In the genomic region with DNA sequence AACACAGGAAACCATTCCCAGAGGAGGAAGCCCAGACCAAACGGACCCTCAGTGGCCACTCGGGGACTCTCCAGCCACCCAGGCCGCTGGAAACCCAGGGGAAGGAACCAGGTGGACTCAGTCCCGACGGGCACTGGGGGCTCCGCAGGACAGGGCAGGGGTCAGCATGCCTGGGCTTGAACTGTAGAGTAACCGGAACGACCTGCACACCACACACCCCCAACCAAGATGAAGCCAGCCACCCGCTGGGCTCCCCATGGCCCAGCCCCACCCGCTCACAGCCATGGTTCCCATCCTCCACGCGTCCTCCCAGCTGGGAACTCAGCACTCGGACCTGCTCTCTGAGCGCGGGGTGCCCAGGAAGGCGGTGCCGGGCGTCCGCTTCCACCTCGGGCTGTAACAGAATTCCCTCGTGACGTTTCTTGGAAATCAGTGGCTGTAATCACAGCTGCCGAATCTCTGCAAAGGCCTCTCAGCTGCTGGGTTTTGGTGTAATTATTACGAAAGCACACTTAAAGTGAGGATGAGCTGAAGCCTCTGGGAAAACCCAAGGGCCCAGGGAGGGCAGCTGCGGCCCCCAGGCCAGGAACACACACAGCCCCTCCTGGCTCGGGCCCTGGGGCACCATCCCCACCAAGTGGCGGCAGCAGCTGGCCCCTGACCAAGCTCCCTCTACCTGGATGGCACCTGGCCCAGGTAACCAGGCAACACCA, we compare ENCODE assay signal across 13 cellular contexts. TPM values are rescaled to one million over a fixed set of nuclear protein-coding genes. Genes with fewer than 3 reads are reported as not detected.
A peak's percentile ranks its signal among the peaks of the same experiment; 100 is the strongest.
DNase-seq lines count a peak whose midpoint lies in the region; ATAC-seq and TF ChIP-seq lines count a peak whose summit lies in the region.
"Had no signal": no experiment of that assay in that cellular context is flagged by ENCODE, and none has a peak within 500 bp of the region (broad histone marks: within the 10 kb centered on the region; RNA-seq: fewer than 3 reads in every experiment).

No MANE protein-coding gene starts in this region.

- TF ChIP-seq CTCF in SK-N-SH (IDR thresholded peaks at IDR 0.05) (no peak), left ventricle myocardium inferior (IDR thresholded peaks at IDR 0.05; ENCODE audit: borderline replicate concordance) (no peak), transverse colon (IDR thresholded peaks at IDR 0.05) (no peak)

- WGBS in SK-N-SH (ENCODE audit: low lambda C conversion rate): 82% methylated on average over 16 of the region's 27 CpGs
- WGBS in transverse colon (ENCODE audit: low coverage in 1 of 2), 2 donors: 68% methylated on average over 27 of the region's 27 CpGs; no CpG with 5 or more reads in 1 of the 2 donors

- no peak for TF ChIP-seq POLR2A in transverse colon (IDR thresholded peaks at IDR 0.05)

- peaks cover 88% of the 10 kb centered on the region for H4K20me1 ChIP-seq in SK-N-SH (ENCODE audit: insufficient read depth)

- intact Hi-C loops in left ventricle myocardium inferior (cut with micrococcal nuclease) (no loop called here), transverse colon (cut with DNase I; ENCODE audit: low total_unique reads) (no loop called here)

- H3K9ac ChIP-seq in SK-N-SH: no peak overlapping the region

- TF ChIP-seq EP300 in SK-N-SH (IDR thresholded peaks at IDR 0.05; ENCODE audit: borderline replicate concordance in 1 of 2, low read depth in 1 of 2, low read length in 1 of 2) (no peak), transverse colon (IDR thresholded peaks at IDR 0.05; ENCODE audit: low read depth) (no peak)

- no peak overlapping the region for H3K4me2 ChIP-seq in SK-N-SH

- H3F3A ChIP-seq in SK-N-SH (replicated peaks; ENCODE audit: insufficient read depth): no peaks in the 10 kb centered on the region

- H3K27ac ChIP-seq in SK-N-SH (ENCODE audit: low read depth in 2 of 2, low read length in 1 of 2): no peak overlapping the region
- H3K27ac ChIP-seq in left ventricle myocardium inferior (replicated peaks): no peak overlapping the region
- H3K27ac ChIP-seq in transverse colon: peak overlapping the region; percentile 42 to 63 (median 50)

- H3K4me3 ChIP-seq in SK-N-SH (ENCODE audit: low read depth in 2 of 2, low read length in 1 of 2) (no peak overlapping the region), left ventricle myocardium inferior (no peak overlapping the region), transverse colon (no peak overlapping the region)

- in situ Hi-C loops in transverse colon (cut with MboI; ENCODE audit: low pct_ligation_motif_present in 1 of 4, low pct_unique_long_range_greater_than_20kb in 1 of 4, low sequenced_read_pairs in 3 of 4): no loop called here

- DNase-seq in SK-N-SH (peak; percentile 37), NCI-H345 treated with DMSO at 0.1 percent for 48 hours (lab: John Stamatoyannopoulos, UW; ENCODE audit: unreplicated experiment) (peak; percentile 30), left ventricle myocardium inferior (peak; percentile 31), transverse colon (no peak), activated T-cell treated with anti-CD3 and anti-CD28 coated beads for 4 hours (no peak), RKO (ENCODE audit: low spot score) (no peak)
- DNase-seq: activated CD8-positive, alpha-beta T cell treated with anti-CD3 and anti-CD28 coated beads for 36 hours; activated naive CD8-positive, alpha-beta T cell treated with anti-CD3 and anti-CD28 coated beads, Interleukin-2, amount 10 ng/mL, durations not matched to agents 7 days and 5 days; foreskin fibroblast; GF-D8; stimulated activated CD4-positive, alpha-beta T cell treated with anti-CD3 and anti-CD28 coated beads, Interleukin-12 subunit alpha, Interleukin-12 subunit beta, amount 100 ng/mL, for 4 hours had no signal

- H3K9me2 ChIP-seq in SK-N-SH: no peaks in the 10 kb centered on the region

- H3K9me3 ChIP-seq in SK-N-SH: no peaks in the 10 kb centered on the region
- H3K9me3 ChIP-seq in left ventricle myocardium inferior (replicated peaks): no peaks in the 10 kb centered on the region
- H3K9me3 ChIP-seq in transverse colon: no peaks in the 10 kb centered on the region

- H3K4me1 ChIP-seq in SK-N-SH (ENCODE audit: control insufficient read depth in 1 of 2, insufficient read depth in 2 of 2, low read depth in 1 of 2, low read length in 1 of 2) (peaks cover 0 to 18% of the 10 kb centered on the region in 2 experiments; a peak in 1 of 4 replicates), left ventricle myocardium inferior (peaks cover 84% of the 10 kb centered on the region), transverse colon (peaks cover 13 to 54% (median 36%) of the 10 kb centered on the region in 4 donors)

- H2AFZ ChIP-seq in SK-N-SH (ENCODE audit: low read depth): no peak overlapping the region

- ATAC-seq in SK-N-SH treated with all-trans-retinoic acid at 6 μM for 48 hours (no peak), HG02885 (IDR thresholded peaks at IDR 0.05; ENCODE audit: poor library complexity, unreplicated experiment) (no peak)
- ATAC-seq: activated CD8-positive, alpha-beta T cell treated with anti-CD3 and anti-CD28 coated beads for 36 hours had no signal

- POLR2A ChIA-PET in SK-N-SH (lab: Yijun Ruan, JAX): no interaction called here

- TF ChIP-seq RAD21 in SK-N-SH (IDR thresholded peaks at IDR 0.05; ENCODE audit: low read length): no peak

- CTCF ChIA-PET in SK-N-SH (lab: Yijun Ruan, JAX): interaction anchor here (1.7 to 2.1 kb wide), 2 partner anchors 42 to 114 kb away, joined by 6 to 10 read pairs; no protein-coding TSS in a partner anchor

- H3K27me3 ChIP-seq in SK-N-SH (ENCODE audit: insufficient read depth) (no peaks in the 10 kb centered on the region), left ventricle myocardium inferior (ENCODE audit: low read depth) (no peaks in the 10 kb centered on the region), transverse colon (no peaks in the 10 kb centered on the region)

- H3K36me3 ChIP-seq in SK-N-SH (replicated peaks in 1 of 2; ENCODE audit: control insufficient read depth in 1 of 2, insufficient read depth in 2 of 2, low read length in 1 of 2) (peaks cover 0 to 8% of the 10 kb centered on the region in 2 experiments), left ventricle myocardium inferior (peaks cover 7% of the 10 kb centered on the region), transverse colon (no peaks in the 10 kb centered on the region)

- H3K79me2 ChIP-seq in SK-N-SH (ENCODE audit: insufficient read depth): peaks cover 74% of the 10 kb centered on the region

TF ChIP-seq in SK-N-SH, 30 proteins besides CTCF, POLR2A, EP300 and RAD21 (continues in another document):
- no peak for TF ChIP-seq FOXJ3 (CRISPR knock-in tag; IDR thresholded peaks at IDR 0.05)
- no peak for TF ChIP-seq GATA2 (CRISPR knock-in tag; IDR thresholded peaks at IDR 0.05)
- TF ChIP-seq TEAD4 (IDR thresholded peaks at IDR 0.05; ENCODE audit: borderline replicate concordance, insufficient read depth): no peak
- no peak for TF ChIP-seq GABPA (IDR thresholded peaks at IDR 0.05; ENCODE audit: low read depth)
- no peak for TF ChIP-seq MEF2A (IDR thresholded peaks at IDR 0.05; ENCODE audit: borderline replicate concordance, low read depth)
- no peak for TF ChIP-seq NRF1 (IDR thresholded peaks at IDR 0.05; ENCODE audit: low read depth, low read length)
- no peak for TF ChIP-seq SMC3 (IDR thresholded peaks at IDR 0.05; ENCODE audit: low read depth, low read length)
- no peak for TF ChIP-seq YY1 (IDR thresholded peaks at IDR 0.05; ENCODE audit: low read depth)
- no peak for TF ChIP-seq MXI1 (IDR thresholded peaks at IDR 0.05; ENCODE audit: low read depth, low read length)
- TF ChIP-seq, protein P1, sequence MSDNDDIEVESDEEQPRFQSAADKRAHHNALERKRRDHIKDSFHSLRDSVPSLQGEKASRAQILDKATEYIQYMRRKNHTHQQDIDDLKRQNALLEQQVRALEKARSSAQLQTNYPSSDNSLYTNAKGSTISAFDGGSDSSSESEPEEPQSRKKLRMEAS (IDR thresholded peaks at IDR 0.05; ENCODE audit: low read depth): no peak
- TF ChIP-seq EZH2phosphoT487 (IDR thresholded peaks at IDR 0.05; ENCODE audit: borderline replicate concordance, low read depth): no peak
- no peak for TF ChIP-seq SIN3A (IDR thresholded peaks at IDR 0.05; ENCODE audit: borderline replicate concordance, low read depth, low read length)
- no peak for TF ChIP-seq JUND (IDR thresholded peaks at IDR 0.05)
- TF ChIP-seq RXRA (IDR thresholded peaks at IDR 0.05; ENCODE audit: borderline replicate concordance, low read depth): no peak

TF ChIP-seq in SK-N-SH treated with all-trans-retinoic acid at 6 μM for 48 hours, 23 proteins besides CTCF, POLR2A, EP300 and RAD21:
- TF ChIP-seq RARB (CRISPR knock-in tag; IDR thresholded peaks at IDR 0.05) (no peak), SNAI2 (CRISPR knock-in tag; IDR thresholded peaks at IDR 0.05) (no peak), OSR1 (CRISPR knock-in tag; IDR thresholded peaks at IDR 0.05) (no peak)
- TF ChIP-seq, protein P2, sequence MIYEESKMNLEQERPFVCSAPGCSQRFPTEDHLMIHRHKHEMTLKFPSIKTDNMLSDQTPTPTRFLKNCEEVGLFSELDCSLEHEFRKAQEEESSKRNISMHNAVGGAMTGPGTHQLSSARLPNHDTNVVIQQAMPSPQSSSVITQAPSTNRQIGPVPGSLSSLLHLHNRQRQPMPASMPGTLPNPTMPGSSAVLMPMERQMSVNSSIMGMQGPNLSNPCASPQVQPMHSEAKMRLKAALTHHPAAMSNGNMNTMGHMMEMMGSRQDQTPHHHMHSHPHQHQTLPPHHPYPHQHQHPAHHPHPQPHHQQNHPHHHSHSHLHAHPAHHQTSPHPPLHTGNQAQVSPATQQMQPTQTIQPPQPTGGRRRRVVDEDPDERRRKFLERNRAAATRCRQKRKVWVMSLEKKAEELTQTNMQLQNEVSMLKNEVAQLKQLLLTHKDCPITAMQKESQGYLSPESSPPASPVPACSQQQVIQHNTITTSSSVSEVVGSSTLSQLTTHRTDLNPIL (CRISPR knock-in tag; IDR thresholded peaks at IDR 0.05; ENCODE audit: low read depth): no peak

RNA-seq across cellular contexts. Expression of gene NACC2, which starts 13.8 kb away (rescaled TPM):
- 18.4 and 22.1 TPM in 2 replicates for polyA plus RNA-seq in SK-N-SH (2012; rRNA removed)
- polyA plus RNA-seq in SK-N-SH (2012; cell fraction: cytosol; rRNA removed): 11.0 and 14.6 TPM in 2 replicates
- 32.2 and 32.4 TPM in 2 replicates for polyA plus RNA-seq in SK-N-SH (2012; cell fraction: nucleus; rRNA removed)
- 29.5 TPM for total RNA-seq in left ventricle myocardium inferior
- 10 to 100 TPM; 22.2 to 64.3 (median 26.5) TPM for total RNA-seq in transverse colon

RNA-seq across cellular contexts. Expression of gene TMEM250, which starts 37.4 kb away (rescaled TPM):
- 22.1 and 25.9 TPM in 2 replicates for polyA plus RNA-seq in SK-N-SH (2012; rRNA removed)
- polyA plus RNA-seq in SK-N-SH (2012; cell fraction: cytosol; rRNA removed): 14.6 and 21.9 TPM in 2 replicates
- polyA plus RNA-seq in SK-N-SH (2012; cell fraction: nucleus; rRNA removed): 31.1 and 36.2 TPM in 2 replicates
- total RNA-seq in left ventricle myocardium inferior (15.1 TPM), transverse colon (100 to 1,000 TPM in 2 of 4 donors, 10 to 100 TPM in 2; 50.3 to 187 (median 86.6) TPM)

Comparison
In these comparisons a context has a peak if more than half of its experiments do, and no peak if none do; other contexts are left out.
1. DNase-seq: peak in SK-N-SH (single experiment), NCI-H345 treated with DMSO at 0.1 percent for 48 hours (single experiment) and left ventricle myocardium inferior (single experiment); none in transverse colon (single experiment), activated T-cell treated with anti-CD3 and anti-CD28 coated beads for 4 hours (single experiment) and RKO (single experiment).
2. H3K27ac ChIP-seq: peak in transverse colon (4 of 4); none in SK-N-SH (0 of 2) and left ventricle myocardium inferior (single experiment).